ENCODE assay signal across 15 cellular contexts in the genomic region with DNA sequence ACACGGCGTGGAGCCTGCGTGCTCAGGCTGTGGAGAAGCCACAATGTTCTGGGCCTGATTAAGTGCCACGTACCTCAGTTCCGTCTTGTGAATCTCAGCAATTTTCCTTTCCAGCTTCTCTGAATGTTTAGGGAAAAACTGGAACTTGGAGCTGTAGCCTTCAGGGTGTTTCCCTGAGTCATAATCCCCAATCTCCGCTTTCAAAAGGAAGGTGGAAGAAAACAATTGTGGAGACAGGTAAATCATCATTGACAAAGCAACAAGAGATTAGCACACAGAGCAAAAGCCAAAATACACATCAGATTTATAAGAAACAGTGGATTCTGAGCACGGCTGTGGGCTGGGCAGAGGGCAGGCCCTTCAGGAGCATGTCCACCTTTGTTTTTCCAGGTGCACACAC.
DNase-seq lines count a peak whose midpoint lies in the region; ATAC-seq and TF ChIP-seq lines count a peak whose summit lies in the region.
"Had no signal": no experiment of that assay in that cellular context is flagged by ENCODE, and none has a peak within 500 bp of the region (broad histone marks: within the 10 kb centered on the region; RNA-seq: fewer than 3 reads in every experiment).

No MANE protein-coding gene starts in this region.

- CTCF ChIA-PET in PC-3 (lab: Charles Lee): no interaction called here
- CTCF ChIA-PET in WTC11 (lab: Charles Lee): interaction anchor here (0.6 to 4.2 kb wide), 5 partner anchors 20 to 187 kb away, joined by 3 to 66 read pairs (median 5); no protein-coding TSS in a partner anchor

- POLR2A ChIA-PET in PC-3 (lab: Charles Lee; ENCODE audit: unreplicated experiment) (no interaction called here), WTC11 (lab: Charles Lee) (no interaction called here)

- ATAC-seq in PC-3: no peak
- ATAC-seq in WTC11: no peak
- no peak for ATAC-seq in left cardiac atrium
- no peak for ATAC-seq in heart left ventricle
- ATAC-seq: A549, GM12878 had no signal

- H2AK5ac ChIP-seq in neuronal stem cell (ENCODE audit: low read depth, low read length): no peak overlapping the region

- no peaks in the 10 kb centered on the region for H3K79me2 ChIP-seq in PC-3 (ENCODE audit: low read length)

- H2AFZ ChIP-seq in PC-3 (ENCODE audit: low read length): no peak overlapping the region
- no peak overlapping the region for H2AFZ ChIP-seq in neuronal stem cell (ENCODE audit: low read length)

- WGBS in neuronal stem cell (ENCODE audit: extremely low coverage in 2 of 2, insufficient read length in 2 of 2, insufficient replicate concordance in 1 of 2), 2 donors: no CpG with 5 or more reads among the region's 7 CpGs
- 92 to 95% (median 93%) methylated on average over 7 of the region's 7 CpGs for WGBS in heart left ventricle, 4 donors

- no peak overlapping the region for H3K23ac ChIP-seq in neuronal stem cell (ENCODE audit: low read depth, low read length, poor library complexity)

- no peak overlapping the region for H3K9ac ChIP-seq in PC-3 (ENCODE audit: low read length)
- H3K9ac ChIP-seq in neuronal stem cell (ENCODE audit: low read depth, low read length, poor library complexity): peak overlapping the region; percentile 47

- H3K9me3 ChIP-seq in PC-3 (ENCODE audit: low read length) (no peaks in the 10 kb centered on the region), neuronal stem cell (replicated peaks in 1 of 2; ENCODE audit: control insufficient read depth in 2 of 2, insufficient read depth in 1 of 2, low read depth in 1 of 2, low read length in 2 of 2) (no peaks in the 10 kb centered on the region), heart left ventricle (no peaks in the 10 kb centered on the region)
- H3K9me3 ChIP-seq: A549, BE2C, Caco-2 had no signal

- no peak overlapping the region for H4K8ac ChIP-seq in neuronal stem cell (ENCODE audit: low read depth, low read length)

- H3K36me3 Mint-ChIP-seq in WTC11: peaks cover 20% of the 10 kb centered on the region
- H3K36me3 Mint-ChIP-seq: CD4-positive, alpha-beta memory T cell had no signal

- H3K4me1 ChIP-seq in PC-3 (ENCODE audit: insufficient read depth, low read length) (peaks cover 14% of the 10 kb centered on the region), neuronal stem cell (ENCODE audit: control insufficient read depth in 2 of 2, insufficient read depth in 1 of 2, low read depth in 1 of 2, low read length in 2 of 2) (peaks cover 2 to 3% of the 10 kb centered on the region in 2 donors), heart left ventricle (peaks cover 0 to 10% (median 2%) of the 10 kb centered on the region in 12 donors)
- H3K4me1 ChIP-seq: Caco-2 had no signal

- no peak overlapping the region for H3K4ac ChIP-seq in neuronal stem cell (ENCODE audit: low read length)

- TF ChIP-seq POLR2A in heart left ventricle (IDR thresholded peaks at IDR 0.05): no peak

- no peaks in the 10 kb centered on the region for H4K20me1 ChIP-seq in PC-3 (ENCODE audit: low read length)

- H3K27ac Mint-ChIP-seq in WTC11: peak overlapping the region; percentile 51; the same call in 1 of the 2 replicates

- no peaks in the 10 kb centered on the region for H3K36me3 ChIP-seq in PC-3 (ENCODE audit: low read depth, low read length)
- H3K36me3 ChIP-seq in neuronal stem cell (replicated peaks in 1 of 2; ENCODE audit: control insufficient read depth in 2 of 2, insufficient read depth in 2 of 2, low read length in 2 of 2): no peaks in the 10 kb centered on the region
- no peaks in the 10 kb centered on the region for H3K36me3 ChIP-seq in heart left ventricle
- H3K36me3 ChIP-seq: BE2C had no signal

- H3K4me3 Mint-ChIP-seq in WTC11: no peak overlapping the region
- H3K4me3 Mint-ChIP-seq: CD4-positive, alpha-beta memory T cell had no signal

- no peaks in the 10 kb centered on the region for H3K27me3 Mint-ChIP-seq in WTC11 (ENCODE audit: low read depth)

- intact Hi-C loops in PC-3 (cut with micrococcal nuclease): no loop called here
- intact Hi-C loops in left cardiac atrium (cut with DNase I): loop anchor here in 1 of 2 donors (5.0 to 10.0 kb wide), 2 partner anchors 162 to 309 kb away; no protein-coding TSS in a partner anchor
- intact Hi-C loops in heart left ventricle (cut with DNase I): loop anchor here in 8 of 10 donors (2.0 to 10.0 kb wide), 7 partner anchors 129 to 319 kb away; no protein-coding TSS in a partner anchor

- no peak overlapping the region for H4K91ac ChIP-seq in neuronal stem cell (ENCODE audit: low read depth, low read length, poor library complexity)

- peak overlapping the region; percentile 28; the same call in 1 of the 2 replicates for H3K4me2 ChIP-seq in PC-3 (ENCODE audit: low read length)
- H3K4me2 ChIP-seq in neuronal stem cell (ENCODE audit: insufficient read depth, low read length, poor library complexity, severe bottlenecking): no peak overlapping the region
- H3K4me2 ChIP-seq: A549 had no signal

- peaks cover 17% of the 10 kb centered on the region for H3K4me1 Mint-ChIP-seq in WTC11

- TF ChIP-seq CTCF in PC-3 (conservative IDR thresholded peaks at IDR 0.05; ENCODE audit: low read depth, low read length) (no peak), WTC11 (IDR thresholded peaks at IDR 0.05) (no peak), epithelial cell of esophagus (IDR thresholded peaks at IDR 0.05; ENCODE audit: insufficient read depth, low read depth, low read length, missing control alignments) (no peak), heart left ventricle (IDR thresholded peaks at IDR 0.05) (no peak)

- H3K4me3 ChIP-seq in PC-3 (ENCODE audit: low read length) (no peak overlapping the region), epithelial cell of esophagus (ENCODE audit: low read length) (no peak overlapping the region), neuronal stem cell (ENCODE audit: low read length in 2 of 2) (no peak overlapping the region), heart left ventricle (no peak overlapping the region)
- H3K4me3 ChIP-seq: A549, GM12878 had no signal

- DNase-seq in PC-3 (peak; percentile 60), WTC11 (ENCODE audit: low spot score) (no peak), epithelial cell of esophagus (ENCODE audit: low read depth) (peak; percentile 79), neuronal stem cell (ENCODE audit: low spot score) (no peak), left cardiac atrium (no peak), heart left ventricle (no peak), NCI-H1092 (lab: John Stamatoyannopoulos, UW) (no peak)
- DNase-seq: BE2C; Caco-2; CD4-positive, alpha-beta memory T cell; DMS79; H7 had no signal

- H3K79me1 ChIP-seq in neuronal stem cell (ENCODE audit: low read depth, low read length): no peaks in the 10 kb centered on the region

- no peak overlapping the region for H2BK120ac ChIP-seq in neuronal stem cell (ENCODE audit: low read depth, low read length)

- no peak overlapping the region for H2BK12ac ChIP-seq in neuronal stem cell (ENCODE audit: low read length)

- H3K14ac ChIP-seq in neuronal stem cell (ENCODE audit: low read length): no peak overlapping the region

- no peaks in the 10 kb centered on the region for H3K9me3 Mint-ChIP-seq in WTC11

- H2BK15ac ChIP-seq in neuronal stem cell (ENCODE audit: low read length): no peak overlapping the region

- no peaks in the 10 kb centered on the region for H3F3A ChIP-seq in PC-3 (ENCODE audit: low read length, unreplicated experiment)

- no peaks in the 10 kb centered on the region for H3K9me2 ChIP-seq in PC-3 (replicated peaks; ENCODE audit: low read length)

- H3K27me3 ChIP-seq in PC-3 (ENCODE audit: low read length) (no peaks in the 10 kb centered on the region), neuronal stem cell (ENCODE audit: control insufficient read depth in 3 of 3, insufficient read depth in 3 of 3, low read depth in 1 of 3, low read length in 3 of 3) (peaks cover 0 to 2% (median 0%) of the 10 kb centered on the region in 3 experiments), heart left ventricle (no peaks in the 10 kb centered on the region)
- H3K27me3 ChIP-seq: BE2C had no signal

- no peak overlapping the region for H2BK5ac ChIP-seq in neuronal stem cell (ENCODE audit: low read length)

- BruUV-seq in PC-3 (replicated peaks; lab: Mats Ljungman, UMichigan): no TSS peak

- peak overlapping the region; percentile 54 for H3K27ac ChIP-seq in PC-3 (ENCODE audit: low read length)
- no peak overlapping the region for H3K27ac ChIP-seq in neuronal stem cell (replicated peaks; ENCODE audit: low read length)
- no peak overlapping the region for H3K27ac ChIP-seq in heart left ventricle
- H3K27ac ChIP-seq: A549, C4-2B had no signal

- H3K18ac ChIP-seq in neuronal stem cell (ENCODE audit: low read length): peak overlapping the region; percentile 9

TF ChIP-seq in WTC11, 78 proteins besides CTCF, POLR2A, EP300 and RAD21:
- TF ChIP-seq, protein P1, sequence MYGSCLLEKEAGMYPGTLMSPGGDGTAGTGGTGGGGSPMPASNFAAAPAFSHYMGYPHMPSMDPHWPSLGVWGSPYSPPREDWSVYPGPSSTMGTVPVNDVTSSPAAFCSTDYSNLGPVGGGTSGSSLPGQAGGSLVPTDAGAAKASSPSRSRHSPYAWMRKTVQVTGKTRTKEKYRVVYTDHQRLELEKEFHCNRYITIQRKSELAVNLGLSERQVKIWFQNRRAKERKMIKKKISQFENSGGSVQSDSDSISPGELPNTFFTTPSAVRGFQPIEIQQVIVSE (CRISPR knock-in tag; IDR thresholded peaks at IDR 0.05; ENCODE audit: borderline replicate concordance): no peak
- no peak for TF ChIP-seq PRRX2 (CRISPR knock-in tag; IDR thresholded peaks at IDR 0.05)
TF ChIP-seq in WTC11: peak in this region for 0.

Comparison
In these comparisons a context has a peak if more than half of its experiments do, and no peak if none do; other contexts are left out.
1. DNase-seq: peak in PC-3 (single experiment) and epithelial cell of esophagus (single experiment); none in WTC11 (single experiment), neuronal stem cell (single experiment), left cardiac atrium (single experiment), heart left ventricle (0 of 5) and NCI-H1092 (single experiment).